Comparison of ENCODE assay signal across 23 cellular contexts in the genomic region with DNA sequence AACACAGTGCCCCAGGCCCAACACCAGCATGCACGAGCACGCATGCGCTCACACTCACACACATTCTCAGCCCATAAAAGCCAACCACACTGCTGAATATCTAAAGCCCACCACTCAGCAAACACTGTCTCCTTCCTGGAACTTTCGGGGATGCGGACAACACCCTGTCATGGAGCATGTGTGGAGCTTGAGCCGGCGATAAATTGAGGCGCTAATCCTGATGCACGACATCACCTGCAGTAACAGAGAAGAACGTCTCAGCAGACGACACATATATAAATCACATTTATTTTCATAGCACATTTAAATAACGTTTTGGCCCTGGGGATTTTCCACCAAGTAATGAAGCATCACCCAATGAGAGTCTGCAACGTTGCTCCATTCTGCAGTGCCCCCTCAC.
DNase-seq lines count a peak whose midpoint lies in the region; ATAC-seq and TF ChIP-seq lines count a peak whose summit lies in the region.
"Had no signal": no experiment of that assay in that cellular context is flagged by ENCODE, and none has a peak within 500 bp of the region (broad histone marks: within the 10 kb centered on the region; RNA-seq: fewer than 3 reads in every experiment).

No MANE protein-coding gene starts in this region.

- H3K36me3 Mint-ChIP-seq in GM23338 (ENCODE audit: low read depth) = no peaks in the 10 kb centered on the region
- H3K36me3 Mint-ChIP-seq in glutamatergic neuron (ENCODE audit: unreplicated experiment) = no peaks in the 10 kb centered on the region
- no peaks in the 10 kb centered on the region for H3K36me3 Mint-ChIP-seq in natural killer cell
- H3K36me3 Mint-ChIP-seq: CD14-positive monocyte had no signal

- no peak overlapping the region for H3K4me2 ChIP-seq in GM23338
- H3K4me2 ChIP-seq: A549; BLaER1 treated with 17β-estradiol and CSF1 and Interleukin-3, amounts not matched to agents 10 nM and 100 nM had no signal

- H3K27ac ChIP-seq in GM23338 (ENCODE audit: low read depth) = no peak overlapping the region
- H3K27ac ChIP-seq: A549; BLaER1 treated with 17β-estradiol and CSF1 and Interleukin-3, amounts not matched to agents 10 nM and 100 nM had no signal

- H3K36me3 ChIP-seq in GM23338 (ENCODE audit: insufficient read depth) = no peaks in the 10 kb centered on the region
- H3K36me3 ChIP-seq: BE2C; BLaER1 treated with 17β-estradiol and CSF1 and Interleukin-3, amounts not matched to agents 10 nM and 100 nM had no signal

- no peaks in the 10 kb centered on the region for H3F3A ChIP-seq in GM23338 (replicated peaks; ENCODE audit: low read depth)

- no peaks in the 10 kb centered on the region for H4K20me1 ChIP-seq in GM23338 (replicated peaks; ENCODE audit: insufficient read depth)
- H4K20me1 ChIP-seq: BLaER1 treated with 17β-estradiol and CSF1 and Interleukin-3, amounts not matched to agents 10 nM and 100 nM had no signal

- intact Hi-C loops in natural killer cell (cut with micrococcal nuclease) = no loop called here

- H3K27me3 Mint-ChIP-seq in GM23338 (ENCODE audit: insufficient read depth, low read depth, poor library complexity) (peaks cover 3% of the 10 kb centered on the region), glutamatergic neuron (ENCODE audit: unreplicated experiment) (peaks cover 7% of the 10 kb centered on the region), natural killer cell (ENCODE audit: low read depth in 2 of 2) (peaks cover 25 to 74% of the 10 kb centered on the region in 2 donors)

- TF ChIP-seq CTCF in GM23338 (conservative IDR thresholded peaks at IDR 0.05; ENCODE audit: low read depth in 2 of 2) (no peak), glutamatergic neuron (IDR thresholded peaks at IDR 0.05; ENCODE audit: partially characterized antibody, unreplicated experiment) (no peak), natural killer cell (IDR thresholded peaks at IDR 0.05) (no peak)

- H3K4me3 ChIP-seq in GM23338 = no peak overlapping the region
- H3K4me3 ChIP-seq: A549; BLaER1 treated with 17β-estradiol and CSF1 and Interleukin-3, amounts not matched to agents 10 nM and 100 nM had no signal

- H3K4me1 Mint-ChIP-seq in GM23338 (peaks cover 6% of the 10 kb centered on the region; the same call in 2 of the 3 replicates), glutamatergic neuron (ENCODE audit: low read depth, unreplicated experiment) (peaks cover 43% of the 10 kb centered on the region), natural killer cell (no peaks in the 10 kb centered on the region)
- H3K4me1 Mint-ChIP-seq: CD14-positive monocyte; CD8-positive, alpha-beta memory T cell had no signal

- no peak for DNase-seq in GM23338 (ENCODE audit: low spot score)
- DNase-seq in NCI-H526 (lab: John Stamatoyannopoulos, UW) = peak; percentile 94 to 98
- no peak for DNase-seq in glutamatergic neuron
- no peak for DNase-seq in T-helper 2 cell
- no peak for DNase-seq in SIG-M5 treated with dmso at 0.1 percent for 504 hours (lab: John Stamatoyannopoulos, UW; ENCODE audit: unreplicated experiment)
- DNase-seq in natural killer cell = no peak
- DNase-seq: 8988T; ACHN; AML-193; BE2C; CD4-positive, alpha-beta T cell; CD8-positive, alpha-beta memory T cell; DMS 273 treated with DMSO at 0.1 percent for 48 hours; DMS79; EL; GF-D8; GOT3; H7; HCEC 1CT had no signal

- no peak for ATAC-seq in GM23338
- no peak for ATAC-seq in natural killer cell
- ATAC-seq in HG03342 (IDR thresholded peaks at IDR 0.05; ENCODE audit: unreplicated experiment) = no peak
- ATAC-seq: A549 had no signal

- no peaks in the 10 kb centered on the region for H3K9me2 ChIP-seq in GM23338 (ENCODE audit: insufficient read depth)

- H3K4me3 Mint-ChIP-seq in GM23338 (no peak overlapping the region), glutamatergic neuron (ENCODE audit: unreplicated experiment) (no peak overlapping the region), natural killer cell (no peak overlapping the region)
- H3K4me3 Mint-ChIP-seq: CD4-positive, alpha-beta T cell; CD8-positive, alpha-beta memory T cell had no signal

- 0 out of 2 replicates have a peak overlapping the region, but pooled peaks have one; percentile 38 for H2AFZ ChIP-seq in GM23338

- H3K4me1 ChIP-seq in GM23338 (ENCODE audit: insufficient read depth) = 0 out of 2 replicates have a peak, but pooled peaks cover 3% of the 10 kb centered on the region
- H3K4me1 ChIP-seq: A549; BLaER1 treated with 17β-estradiol and CSF1 and Interleukin-3, amounts not matched to agents 10 nM and 100 nM had no signal

- no peaks in the 10 kb centered on the region for H3K79me2 ChIP-seq in GM23338 (replicated peaks; ENCODE audit: insufficient read depth)

- no peaks in the 10 kb centered on the region for H3K27me3 ChIP-seq in GM23338 (ENCODE audit: insufficient read depth)

- no peaks in the 10 kb centered on the region for H3K9me3 Mint-ChIP-seq in GM23338
- H3K9me3 Mint-ChIP-seq in glutamatergic neuron (ENCODE audit: unreplicated experiment) = peaks cover 4% of the 10 kb centered on the region
- no peaks in the 10 kb centered on the region for H3K9me3 Mint-ChIP-seq in natural killer cell
- H3K9me3 Mint-ChIP-seq: CD4-positive, alpha-beta T cell; CD8-positive, alpha-beta memory T cell had no signal

- peak overlapping the region; percentile 56; the same call in 1 of the 2 replicates for H3K27ac Mint-ChIP-seq in GM23338
- H3K27ac Mint-ChIP-seq in glutamatergic neuron (ENCODE audit: unreplicated experiment) = peak overlapping the region; percentile 93
- H3K27ac Mint-ChIP-seq in natural killer cell = no peak overlapping the region
- H3K27ac Mint-ChIP-seq: CD14-positive monocyte; CD4-positive, alpha-beta T cell; CD8-positive, alpha-beta memory T cell had no signal

TF ChIP-seq in GM23338, 12 proteins besides CTCF, POLR2A, EP300 and RAD21 (continues in another document):
- TF ChIP-seq JUNB (IDR thresholded peaks at IDR 0.05; ENCODE audit: unreplicated experiment) = no peak
- TF ChIP-seq EZH2phosphoT487 (IDR thresholded peaks at IDR 0.05; ENCODE audit: unreplicated experiment) = no peak
- TF ChIP-seq NANOG (IDR thresholded peaks at IDR 0.05; ENCODE audit: borderline replicate concordance) = no peak
- no peak for TF ChIP-seq ZNF114 (CRISPR knock-in tag; IDR thresholded peaks at IDR 0.05)
- no peak for TF ChIP-seq ZNF331 (CRISPR knock-in tag; IDR thresholded peaks at IDR 0.05; ENCODE audit: low read depth)
- TF ChIP-seq POLR2AphosphoS5 (IDR thresholded peaks at IDR 0.05; ENCODE audit: low read depth) = no peak
- no peak for TF ChIP-seq STAT1 (IDR thresholded peaks at IDR 0.05; ENCODE audit: unreplicated experiment)
- no peak for TF ChIP-seq EZH2 (IDR thresholded peaks at IDR 0.05; ENCODE audit: low read depth, unreplicated experiment)
- TF ChIP-seq ZNF462 (CRISPR knock-in tag; IDR thresholded peaks at IDR 0.05) = no peak

Comparison
In these comparisons a context has a peak if more than half of its experiments do, and no peak if none do; other contexts are left out.
1. DNase-seq: peak in NCI-H526 (2 of 2); none in GM23338 (single experiment), glutamatergic neuron (single experiment), T-helper 2 cell (0 of 5), SIG-M5 treated with dmso at 0.1 percent for 504 hours (single experiment) and natural killer cell (single experiment).
2. H3K27ac Mint-ChIP-seq: peak in GM23338 (single experiment) and glutamatergic neuron (single experiment); none in natural killer cell (0 of 2).